Comparison of ENCODE assay signal across 13 cellular contexts in genomic region chr12:3313066-3313465, GRCh38.
DNase-seq lines count a peak whose midpoint lies in the region; ATAC-seq and TF ChIP-seq lines count a peak whose summit lies in the region.
"Had no signal": no experiment of that assay in that cellular context is flagged by ENCODE, and none has a peak within 500 bp of the region (broad histone marks: within the 10 kb centered on the region; RNA-seq: fewer than 3 reads in every experiment).

No MANE protein-coding gene starts in this region.

- H3K4me3 ChIP-seq in BJ (ENCODE audit: low read depth, low read length) (no peak overlapping the region), astrocyte of the spinal cord (ENCODE audit: low read depth, low read length) (no peak overlapping the region), smooth muscle cell (no peak overlapping the region)
- H3K4me3 ChIP-seq: GM12878, K562 had no signal

- H3F3A ChIP-seq in smooth muscle cell (ENCODE audit: low read depth): no peaks in the 10 kb centered on the region

- DNase-seq in BJ (ENCODE audit: low read depth) (peak; percentile 75), HK-2 (ENCODE audit: unreplicated experiment) (peak; percentile 56), astrocyte of the spinal cord (ENCODE audit: low read depth, low spot score) (peak; percentile 60), kidney tubule cell (ENCODE audit: low spot score) (peak; percentile 77), DMS153 (lab: John Stamatoyannopoulos, UW) (no peak), HuH-7 (ENCODE audit: low spot score) (no peak), smooth muscle cell (lab: John Stamatoyannopoulos, UW; ENCODE audit: unreplicated experiment) (no peak)
- no peak for DNase-seq in stimulated activated naive CD8-positive, alpha-beta T cell treated with anti-CD3 and anti-CD28 coated beads, Interleukin-15, amount 100 ng/mL, for 72 hours
- DNase-seq: activated CD4-positive, alpha-beta T cell treated with anti-CD3 and anti-CD28 coated beads, Interleukin-2, amount 50 U/mL, for 1 hour; central memory CD4-positive, alpha-beta T cell; stimulated activated CD4-positive, alpha-beta T cell treated with anti-CD3 and anti-CD28 coated beads, Interleukin-4, amount 100 ng/mL, for 4 hours had no signal

- H3K9me3 ChIP-seq in smooth muscle cell (replicated peaks; ENCODE audit: low read depth): no peaks in the 10 kb centered on the region

- H3K4me1 Mint-ChIP-seq in stimulated activated naive CD8-positive, alpha-beta T cell treated with anti-CD3 and anti-CD28 coated beads, Interleukin-15, amount 100 ng/mL, for 72 hours: no peaks in the 10 kb centered on the region

- no peak overlapping the region for H3K27ac Mint-ChIP-seq in stimulated activated naive CD8-positive, alpha-beta T cell treated with anti-CD3 and anti-CD28 coated beads, Interleukin-15, amount 100 ng/mL, for 72 hours

- no peak overlapping the region for H3K4me2 ChIP-seq in smooth muscle cell

- H3K9me3 Mint-ChIP-seq in stimulated activated naive CD8-positive, alpha-beta T cell treated with anti-CD3 and anti-CD28 coated beads, Interleukin-15, amount 100 ng/mL, for 72 hours: no peaks in the 10 kb centered on the region

- no peak overlapping the region for H2AFZ ChIP-seq in smooth muscle cell (ENCODE audit: low read depth)

- no peak overlapping the region for H3K27ac ChIP-seq in smooth muscle cell (ENCODE audit: low read depth)

- CTCF ChIA-PET in BJ (lab: Yijun Ruan, JAX): interaction anchor here (0.7 to 6.8 kb wide), 8 partner anchors 9 to 493 kb away, joined by 3 to 96 read pairs (median 6); no protein-coding TSS in a partner anchor

- peaks cover 30% of the 10 kb centered on the region for H3K27me3 Mint-ChIP-seq in stimulated activated naive CD8-positive, alpha-beta T cell treated with anti-CD3 and anti-CD28 coated beads, Interleukin-15, amount 100 ng/mL, for 72 hours

- POLR2A ChIA-PET in BJ (lab: Charles Lee): no interaction called here

- no peak for TF ChIP-seq CTCF in BJ (IDR thresholded peaks at IDR 0.05; ENCODE audit: insufficient read depth, low read depth, low read length)
- TF ChIP-seq CTCF in astrocyte of the spinal cord (IDR thresholded peaks at IDR 0.05; ENCODE audit: low read depth, low read length): no peak
- TF ChIP-seq CTCF in smooth muscle cell (IDR thresholded peaks at IDR 0.05; ENCODE audit: borderline replicate concordance, insufficient read depth, poor library complexity, severe bottlenecking): no peak

- no peaks in the 10 kb centered on the region for H3K79me2 ChIP-seq in smooth muscle cell (ENCODE audit: low read depth)

- no peak overlapping the region for H3K4me3 Mint-ChIP-seq in stimulated activated naive CD8-positive, alpha-beta T cell treated with anti-CD3 and anti-CD28 coated beads, Interleukin-15, amount 100 ng/mL, for 72 hours

- H4K20me1 ChIP-seq in smooth muscle cell (ENCODE audit: low read depth): no peaks in the 10 kb centered on the region

- in situ Hi-C loops in astrocyte of the spinal cord (cut with HindIII; ENCODE audit: low sequenced_read_pairs): no loop called here

- H3K36me3 ChIP-seq in BJ (ENCODE audit: control insufficient read depth, insufficient read depth, low read length): no peaks in the 10 kb centered on the region
- H3K36me3 ChIP-seq in smooth muscle cell (ENCODE audit: low read depth): no peaks in the 10 kb centered on the region

- WGBS in smooth muscle cell (ENCODE audit: low lambda C conversion rate): 54% methylated on average over 13 of the region's 13 CpGs

- no peaks in the 10 kb centered on the region for H3K4me1 ChIP-seq in smooth muscle cell (ENCODE audit: low read depth)

- no peak overlapping the region for H3K9ac ChIP-seq in smooth muscle cell (ENCODE audit: low read depth)

- H3K27me3 ChIP-seq in BJ (ENCODE audit: control insufficient read depth, insufficient read depth, low read length): peaks cover 4% of the 10 kb centered on the region
- H3K27me3 ChIP-seq in smooth muscle cell (ENCODE audit: low read depth): peaks cover 5% of the 10 kb centered on the region

- no peak for ATAC-seq in stimulated activated naive CD8-positive, alpha-beta T cell treated with anti-CD3 and anti-CD28 coated beads, Interleukin-15, amount 100 ng/mL, for 72 hours

Comparison
In these comparisons a context has a peak if more than half of its experiments do, and no peak if none do; other contexts are left out.
1. DNase-seq: peak in BJ (single experiment), HK-2 (single experiment), astrocyte of the spinal cord (single experiment) and kidney tubule cell (single experiment); none in stimulated activated naive CD8-positive, alpha-beta T cell treated with anti-CD3 and anti-CD28 coated beads, Interleukin-15, amount 100 ng/mL, for 72 hours (0 of 2), DMS153 (single experiment), HuH-7 (single experiment) and smooth muscle cell (single experiment).